In genomic region chr17:80220709-80221215, GRCh38 we compare ENCODE assay signal across 9 cellular contexts. TPM values are rescaled to one million over a fixed set of nuclear protein-coding genes. Genes with fewer than 3 reads are reported as not detected.
DNase-seq lines count a peak whose midpoint lies in the region; ATAC-seq and TF ChIP-seq lines count a peak whose summit lies in the region.
"Had no signal": no experiment of that assay in that cellular context is flagged by ENCODE, and none has a peak within 500 bp of the region (broad histone marks: within the 10 kb centered on the region; RNA-seq: fewer than 3 reads in every experiment).

No MANE protein-coding gene starts in this region.

- peaks cover 6 to 48% (median 23%) of the 10 kb centered on the region in 11 experiments; a peak in 21 of 22 replicates for H3K27me3 ChIP-seq in BLaER1 treated with 17β-estradiol and CSF1 and Interleukin-3, amounts not matched to agents 10 nM and 100 nM
- H3K27me3 ChIP-seq in heart left ventricle, result no peaks in the 10 kb centered on the region
- no peaks in the 10 kb centered on the region for H3K27me3 ChIP-seq in parathyroid adenoma (ENCODE audit: control insufficient read depth, insufficient read depth, low read length)

- no peak for TF ChIP-seq POLR2A in heart left ventricle (IDR thresholded peaks at IDR 0.05)

- DNase-seq in HuH-7.5 (ENCODE audit: low spot score) (peak; percentile 52), heart left ventricle (peak in 1 of 5 donors; percentile 37), posterior vena cava (ENCODE audit: low spot score) (no peak), SKM-1 treated with dmso at 0.1 percent for 144 hours (lab: John Stamatoyannopoulos, UW; ENCODE audit: unreplicated experiment) (no peak)
- DNase-seq in activated naive CD4-positive, alpha-beta T cell treated with anti-CD3 and anti-CD28 coated beads, Interleukin-2, amount 50 U/mL, for 16 hours, result peak; percentile 31

- ATAC-seq in heart left ventricle (peak in 2 of 4 donors; percentile 1 to 26), HG03095 (IDR thresholded peaks at IDR 0.05; ENCODE audit: unreplicated experiment) (no peak)

- no peak for TF ChIP-seq CTCF in heart left ventricle (IDR thresholded peaks at IDR 0.05)
- TF ChIP-seq CTCF in parathyroid adenoma (IDR thresholded peaks at IDR 0.05), result no peak

- H3K4me3 ChIP-seq in BLaER1 treated with 17β-estradiol and CSF1 and Interleukin-3, amounts not matched to agents 10 nM and 100 nM, result peak overlapping the region; percentile 60 to 97 (median 82)
- H3K4me3 ChIP-seq in heart left ventricle (peak overlapping the region; percentile 79 to 100 (median 96)), parathyroid adenoma (ENCODE audit: low read depth, low read length) (peak overlapping the region; percentile 87)

- peak overlapping the region; percentile 97 for H2AFZ ChIP-seq in parathyroid adenoma

- intact Hi-C loops in heart left ventricle (cut with DNase I), result loop anchor here in 3 of 10 donors (2.0 to 5.0 kb wide), 3 partner anchors 42 to 74 kb away; partner anchors contain the start of genes EIF4A3 (in 1 of the 3) and RNF213 (in 1 of the 3)
- intact Hi-C loops in posterior vena cava (cut with DNase I), result loop anchor here in 1 of 2 donors (5.0 kb wide), 1 partner anchor 68 kb away; no protein-coding TSS in a partner anchor

- peak overlapping the region; percentile 95 to 100 (median 98) for H3K4me2 ChIP-seq in BLaER1 treated with 17β-estradiol and CSF1 and Interleukin-3, amounts not matched to agents 10 nM and 100 nM
- H3K4me2 ChIP-seq in parathyroid adenoma (ENCODE audit: low read length), result peak overlapping the region; percentile 79

- H3K4me1 ChIP-seq in BLaER1 treated with 17β-estradiol and CSF1 and Interleukin-3, amounts not matched to agents 10 nM and 100 nM, result peaks cover 37 to 65% (median 46%) of the 10 kb centered on the region in 10 experiments
- H3K4me1 ChIP-seq in heart left ventricle, result peaks cover 0 to 31% (median 15%) of the 10 kb centered on the region in 12 donors
- peaks cover 12% of the 10 kb centered on the region for H3K4me1 ChIP-seq in parathyroid adenoma

- peaks cover 0 to 63% (median 7%) of the 10 kb centered on the region in 11 experiments; a peak in 10 of 22 replicates for H3K36me3 ChIP-seq in BLaER1 treated with 17β-estradiol and CSF1 and Interleukin-3, amounts not matched to agents 10 nM and 100 nM
- H3K36me3 ChIP-seq in heart left ventricle (peaks cover 0 to 26% (median 8%) of the 10 kb centered on the region in 9 donors), parathyroid adenoma (ENCODE audit: control insufficient read depth, insufficient read depth, low read length) (no peaks in the 10 kb centered on the region)

- peaks cover 7 to 74% (median 33%) of the 10 kb centered on the region in 11 experiments; a peak in 18 of 22 replicates for H4K20me1 ChIP-seq in BLaER1 treated with 17β-estradiol and CSF1 and Interleukin-3, amounts not matched to agents 10 nM and 100 nM

- no peaks in the 10 kb centered on the region for H3K9me3 ChIP-seq in BLaER1 treated with 17β-estradiol and CSF1 and Interleukin-3, amounts not matched to agents 10 nM and 100 nM (replicated peaks in 1 of 11)
- H3K9me3 ChIP-seq in heart left ventricle (no peaks in the 10 kb centered on the region), parathyroid adenoma (ENCODE audit: control insufficient read depth, low read length) (no peaks in the 10 kb centered on the region)

- 1 to 11% (median 7%) methylated on average over 27 to 43 of the region's 43 CpGs for WGBS in heart left ventricle, 4 donors

- H3K27ac ChIP-seq in BLaER1 treated with 17β-estradiol and CSF1 and Interleukin-3, amounts not matched to agents 10 nM and 100 nM, result peak overlapping the region in 10 of 11 experiments; percentile 81 to 98 (median 94); a peak in 17 of 22 replicates
- H3K27ac ChIP-seq in heart left ventricle (peak overlapping the region in 11 of 12 donors; percentile 58 to 92 (median 80)), parathyroid adenoma (peak overlapping the region; percentile 67)

- H3K9ac ChIP-seq in BLaER1 treated with 17β-estradiol and CSF1 and Interleukin-3, amounts not matched to agents 10 nM and 100 nM, result peak overlapping the region; percentile 77 to 97 (median 93); a peak in 21 of 22 replicates
- H3K9ac ChIP-seq in parathyroid adenoma, result peak overlapping the region; percentile 89

- peaks cover 8% of the 10 kb centered on the region for H3K79me2 ChIP-seq in parathyroid adenoma

RNA-seq across cellular contexts. Expression of gene SLC26A11, which starts 0.5 kb away (rescaled TPM):
- total RNA-seq in heart left ventricle, result 10 to 100 TPM in 2 of 9 donors, 1 to 10 TPM in 7; 2.4 to 13.0 (median 4.6) TPM
- 1 to 10 TPM; 2.7 to 3.4 TPM for polyA plus RNA-seq in heart left ventricle
- total RNA-seq in posterior vena cava, result 10 to 100 TPM; 10.0 to 11.9 TPM

RNA-seq across cellular contexts. Expression of gene SGSH, which starts 0.6 kb away (rescaled TPM):
- 10 to 100 TPM in 8 of 9 donors, 1 to 10 TPM in 1; 6.4 to 27.0 (median 14.9) TPM for total RNA-seq in heart left ventricle
- 10 to 100 TPM; 11.9 to 12.8 TPM for polyA plus RNA-seq in heart left ventricle
- 10 to 100 TPM; 34.0 to 38.8 TPM for total RNA-seq in posterior vena cava

RNA-seq across cellular contexts. Expression of gene RNF213, which starts 39.9 kb away (rescaled TPM):
- 100 to 1,000 TPM in 1 of 9 donors, 10 to 100 TPM in 8; 24.2 to 167 (median 32.7) TPM for total RNA-seq in heart left ventricle
- polyA plus RNA-seq in heart left ventricle, result 10 to 100 TPM; 23.1 to 31.4 TPM
- total RNA-seq in posterior vena cava, result 10 to 100 TPM; 98.8 to 99.3 TPM

RNA-seq across cellular contexts. Expression of gene CARD14, which starts 50.9 kb away (rescaled TPM):
- under 1 TPM in 4 of 9 donors, not detected in 5; 0.18 to 0.44 (median 0.19) TPM for total RNA-seq in heart left ventricle
- under 1 TPM; 0.11 to 0.19 TPM for polyA plus RNA-seq in heart left ventricle
- under 1 TPM in 1 of 2 donors, not detected in 1; 0.24 TPM for total RNA-seq in posterior vena cava
- total RNA-seq: pulmonary artery endothelial cell had no signal

Comparison
In these comparisons a context has a peak if more than half of its experiments do, and no peak if none do; other contexts are left out.
1. DNase-seq: peak in HuH-7.5 (single experiment) and activated naive CD4-positive, alpha-beta T cell treated with anti-CD3 and anti-CD28 coated beads, Interleukin-2, amount 50 U/mL, for 16 hours (single experiment); none in posterior vena cava (single experiment) and SKM-1 treated with dmso at 0.1 percent for 144 hours (single experiment).
2. Peak in every context shown above with its lines, with median percentiles within 50 percentile points of each other: H3K27ac ChIP-seq and H3K4me3 ChIP-seq.